In genomic region chr1:45894331-45894730, GRCh38 we compare ENCODE assay signal across 28 cellular contexts.
"Had no signal": no experiment of that assay in that cellular context is flagged by ENCODE, and none has a peak within 500 bp of the region (broad histone marks: within the 10 kb centered on the region; RNA-seq: fewer than 3 reads in every experiment).

No MANE protein-coding gene starts in this region.

- ATAC-seq: effector memory CD8-positive, alpha-beta T cell; esophagus mucosa; foreskin keratinocyte; gastroesophageal sphincter; heart left ventricle; left cardiac atrium; left lung; left ventricle myocardium superior; lower lobe of right lung; mucosa of descending colon; naive thymus-derived CD8-positive, alpha-beta T cell had no signal

- H3K27me3 ChIP-seq: colonic mucosa, esophagus squamous epithelium, foreskin keratinocyte, gastroesophageal sphincter, heart left ventricle, hepatocyte, left lung had no signal

- H3K4me2 ChIP-seq: hepatocyte had no signal

- H3K4me3 Mint-ChIP-seq: dendritic cell treated with granulocyte-macrophage colony-stimulating factor and Interleukin-4, amounts not matched to agents 40 ng/mL and 50 ng/mL, for 4 days; effector memory CD8-positive, alpha-beta T cell; endodermal cell; immature natural killer cell; mesothelial cell of epicardium; naive B cell; naive thymus-derived CD8-positive, alpha-beta T cell had no signal

- FAIRE-seq: endometrium, frontal cortex, keratinocyte had no signal

- H2AFZ ChIP-seq: hepatocyte had no signal

- H3K9me3 ChIP-seq: colonic mucosa, esophagus squamous epithelium, gastroesophageal sphincter, heart left ventricle, left lung, lower lobe of right lung, mucosa of descending colon had no signal

- DNase-seq: colonic mucosa; cortex of kidney; effector CD8-positive, alpha-beta T cell; effector memory CD8-positive, alpha-beta T cell; endodermal cell; erythroblast; esophagus squamous epithelium; foreskin keratinocyte; heart left ventricle; hypothalamus; immature natural killer cell; left cardiac atrium; left lung; left ventricle myocardium superior; lower lobe of right lung; mesenchymal stem cell; mucosa of descending colon; naive B cell; naive thymus-derived CD8-positive, alpha-beta T cell had no signal

- H3K9me3 Mint-ChIP-seq: dendritic cell treated with granulocyte-macrophage colony-stimulating factor and Interleukin-4, amounts not matched to agents 40 ng/mL and 50 ng/mL, for 4 days; effector memory CD8-positive, alpha-beta T cell; immature natural killer cell; naive B cell; naive thymus-derived CD8-positive, alpha-beta T cell had no signal

- H3K27me3 Mint-ChIP-seq: effector memory CD8-positive, alpha-beta T cell; naive thymus-derived CD8-positive, alpha-beta T cell had no signal

- H3K36me3 ChIP-seq: colonic mucosa, esophagus squamous epithelium, gastroesophageal sphincter, heart left ventricle, left lung, lower lobe of right lung had no signal

- H3K4me3 ChIP-seq: colonic mucosa, esophagus squamous epithelium, gastroesophageal sphincter, heart left ventricle, hepatocyte, left lung, lower lobe of right lung, mucosa of descending colon had no signal

- H3K4me1 Mint-ChIP-seq: endodermal cell; naive B cell; naive thymus-derived CD8-positive, alpha-beta T cell had no signal

- H3K4me1 ChIP-seq: colonic mucosa had no signal

- H3K27ac ChIP-seq: colonic mucosa, epithelial cell of prostate, esophagus squamous epithelium, foreskin keratinocyte, gastroesophageal sphincter, heart left ventricle, hepatocyte, left lung, lower lobe of right lung had no signal
